24 cellular contexts compared by ENCODE assay signal in genomic region chr1:78765489-78765888, GRCh38.
"Had no signal": no experiment of that assay in that cellular context is flagged by ENCODE, and none has a peak within 500 bp of the region (broad histone marks: within the 10 kb centered on the region; RNA-seq: fewer than 3 reads in every experiment).

No MANE protein-coding gene starts in this region.

- H3K36me3 ChIP-seq: stomach, suprapubic skin, thoracic aorta, thyroid gland, tibial artery, tibial nerve, transverse colon, upper lobe of left lung, upper lobe of right lung, uterus, vagina had no signal

- H3K4me1 ChIP-seq: stomach, suprapubic skin, testis, thyroid gland, tibial artery, tibial nerve, transverse colon, upper lobe of left lung, upper lobe of right lung, uterus, vagina had no signal

- DNase-seq: stimulated activated CD4-positive, alpha-beta T cell treated with anti-CD3 and anti-CD28 coated beads, Interleukin-2, amount 100 ng/mL, for 48 hours; stimulated activated CD4-positive, alpha-beta T cell treated with anti-CD3 and anti-CD28 coated beads, Interleukin-4, amount 100 ng/mL, for 1 hour; stimulated activated CD4-positive, alpha-beta T cell treated with anti-CD3 and anti-CD28 coated beads, Interleukin-4, amount 100 ng/mL, for 24 hours; stimulated activated CD4-positive, alpha-beta T cell treated with anti-CD3 and anti-CD28 coated beads, Interleukin-4, amount 100 ng/mL, for 4 hours; stimulated activated CD8-positive, alpha-beta memory T cell treated with anti-CD3 and anti-CD28 coated beads, Interleukin-4, amount 100 ng/mL, for 48 hours; stimulated activated naive B cell treated with anti-CD40 and anti-IgM and Interleukin-4, amounts not matched to agents 10 μg/mL and 1 μg/mL and 100 μg/mL, for 72 hours; stimulated activated naive CD4-positive, alpha-beta T cell; stimulated activated naive CD4-positive, alpha-beta T cell treated with Interleukin-2 at 50 U/mL for 16 hours; stimulated activated naive CD8-positive, alpha-beta T cell treated with anti-CD3 and anti-CD28 coated beads, Interleukin-15, amount 100 ng/mL, for 72 hours; stimulated activated naive CD8-positive, alpha-beta T cell treated with anti-CD3 and anti-CD28 coated beads, Interleukin-15, Interleukin-2, amounts not matched to agents 100 U/mL and 50 U/mL, for 24 hours; stomach; substantia nigra; testis; thyroid gland; tibial artery; transverse colon; trophoblast cell; upper lobe of left lung; upper lobe of right lung; uterus had no signal

- H3K4me3 ChIP-seq: stomach, suprapubic skin, testis, thoracic aorta, thyroid gland, tibial artery, tibial nerve, transverse colon, upper lobe of left lung, upper lobe of right lung, uterus, vagina had no signal

- H3K9me3 ChIP-seq: suprapubic skin, testis, thoracic aorta, thyroid gland, tibial artery, tibial nerve, transverse colon, upper lobe of left lung, uterus, vagina had no signal

- H3K27ac ChIP-seq: stomach, suprapubic skin, testis, thoracic aorta, thyroid gland, tibial artery, tibial nerve, transverse colon, upper lobe of left lung, upper lobe of right lung, uterus, vagina had no signal
